19 cellular contexts compared by ENCODE assay signal in the genomic region with DNA sequence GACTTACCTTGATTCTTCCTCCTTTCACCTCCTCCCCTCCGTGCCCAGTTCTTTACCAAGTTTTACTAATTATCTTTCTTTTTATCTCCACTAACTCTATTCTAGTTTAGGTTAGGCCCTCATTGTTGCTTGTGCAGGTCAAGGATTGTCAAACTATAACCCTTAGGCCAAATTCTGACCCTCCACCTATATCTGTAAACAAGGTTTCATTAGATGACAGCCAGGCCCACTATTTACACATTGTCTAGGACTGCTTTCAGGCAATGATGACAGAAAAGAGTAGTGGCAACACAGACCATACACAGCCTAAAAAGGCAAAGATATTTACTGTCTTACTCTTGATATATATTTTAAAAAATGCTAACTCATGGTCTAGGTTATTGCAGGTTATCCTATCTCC.
DNase-seq lines count a peak whose midpoint lies in the region; ATAC-seq, FAIRE-seq and TF ChIP-seq lines count a peak whose summit lies in the region.
"Had no signal": no experiment of that assay in that cellular context is flagged by ENCODE, and none has a peak within 500 bp of the region (broad histone marks: within the 10 kb centered on the region; RNA-seq: fewer than 3 reads in every experiment).

No MANE protein-coding gene starts in this region.

- 0% methylated on average over 1 of the region's 1 CpG for WGBS in HepG2 (ENCODE audit: low lambda C conversion rate)
- WGBS in mesenchymal stem cell = 88% methylated on average over 1 of the region's 1 CpG

- H3K9me3 ChIP-seq in PC-9 (ENCODE audit: insufficient read depth, low read depth) (no peaks in the 10 kb centered on the region), HepG2 (ENCODE audit: low read length) (no peaks in the 10 kb centered on the region), mesenchymal stem cell (ENCODE audit: control insufficient read depth, low read length) (no peaks in the 10 kb centered on the region)
- H3K9me3 ChIP-seq: Caco-2 had no signal

- no peak overlapping the region for H3K14ac ChIP-seq in mesenchymal stem cell (ENCODE audit: low read length in 2 of 2)

- H3F3A ChIP-seq in PC-9 (ENCODE audit: insufficient read depth, low read depth) = peaks cover 20% of the 10 kb centered on the region

- no peak overlapping the region for H4K91ac ChIP-seq in mesenchymal stem cell (ENCODE audit: low read length)

- H3K27ac ChIP-seq in PC-9 = peak overlapping the region; percentile 27
- H3K27ac ChIP-seq in HepG2 (ENCODE audit: extremely low read length, insufficient read depth, low read length) = no peak overlapping the region
- H3K27ac ChIP-seq in mesenchymal stem cell (ENCODE audit: low read length, poor library complexity, severe bottlenecking) = no peak overlapping the region
- H3K27ac ChIP-seq: GM23248 had no signal

- H3K79me1 ChIP-seq in mesenchymal stem cell (replicated peaks; ENCODE audit: low read length, poor library complexity, severe bottlenecking) = no peaks in the 10 kb centered on the region

- no peaks in the 10 kb centered on the region for H3K27me3 ChIP-seq in PC-9 (ENCODE audit: insufficient read depth, low read depth)
- H3K27me3 ChIP-seq in HepG2 (ENCODE audit: control insufficient read depth in 1 of 2, insufficient read depth in 2 of 2, low read length in 2 of 2) = no peaks in the 10 kb centered on the region; a peak in 1 of 5 replicates
- no peaks in the 10 kb centered on the region for H3K27me3 ChIP-seq in mesenchymal stem cell (ENCODE audit: control insufficient read depth in 1 of 2, insufficient read depth in 1 of 2, low read length in 2 of 2)

- no peak for TF ChIP-seq RAD21 in HepG2 (CRISPR knock-in tag; IDR thresholded peaks at IDR 0.05)

- no TSS peak for BruUV-seq in PC-9 (replicated peaks; lab: Mats Ljungman, UMichigan)
- no TSS peak for BruUV-seq in HepG2 (replicated peaks; lab: Mats Ljungman, UMichigan)

- H3K27me3 Mint-ChIP-seq in T-helper 2 cell treated with Interferon-gamma antibody and Interleukin-4, amounts not matched to agents 5 μg/mL and 100 μg/mL, for 36 hours (ENCODE audit: low read depth) = peaks cover 1% of the 10 kb centered on the region
- H3K27me3 Mint-ChIP-seq: CD4-positive, CD25-positive, alpha-beta regulatory T cell had no signal

- H3K79me2 ChIP-seq in PC-9 (ENCODE audit: low read depth) = no peaks in the 10 kb centered on the region
- no peaks in the 10 kb centered on the region for H3K79me2 ChIP-seq in HepG2 (ENCODE audit: insufficient read depth, low read length)

- no peak overlapping the region for H2BK120ac ChIP-seq in mesenchymal stem cell (ENCODE audit: low read depth, low read length)

- H3K9me3 Mint-ChIP-seq in T-helper 2 cell treated with Interferon-gamma antibody and Interleukin-4, amounts not matched to agents 5 μg/mL and 100 μg/mL, for 36 hours = no peaks in the 10 kb centered on the region
- H3K9me3 Mint-ChIP-seq in stimulated activated effector memory CD8-positive, alpha-beta T cell treated with anti-CD3 and anti-CD28 coated beads, Interleukin-12 subunit alpha, Interleukin-12 subunit beta, amount 100 ng/mL, for 72 hours = peaks cover 14% of the 10 kb centered on the region
- peaks cover 0 to 11% of the 10 kb centered on the region in 2 donors for H3K9me3 Mint-ChIP-seq in activated naive CD4-positive, alpha-beta T cell treated with anti-CD3 and anti-CD28 coated beads, Interleukin-2, amount 50 U/mL, for 72 hours

- intact Hi-C loops in PC-9 (cut with micrococcal nuclease; ENCODE audit: unreplicated experiment) (loop anchor here (5.0 kb wide), 1 partner anchor 366 kb away; no protein-coding TSS in a partner anchor), HepG2 (cut with micrococcal nuclease; ENCODE audit: unreplicated experiment) (loop anchor here (5.0 kb wide), 3 partner anchors 134 to 404 kb away; no protein-coding TSS in a partner anchor)

- peaks cover 54% of the 10 kb centered on the region for H3K4me1 ChIP-seq in PC-9 (replicated peaks; ENCODE audit: insufficient read depth)
- peaks cover 33% of the 10 kb centered on the region for H3K4me1 ChIP-seq in HepG2 (ENCODE audit: insufficient read depth, low read length)
- no peaks in the 10 kb centered on the region for H3K4me1 ChIP-seq in mesenchymal stem cell (ENCODE audit: control insufficient read depth, insufficient read depth, low read depth, low read length)
- H3K4me1 ChIP-seq: Caco-2 had no signal

- in situ Hi-C loops in HepG2 (cut with HindIII; ENCODE audit: extremely low pct_ligation_motif_present, low pct_unique_long_range_greater_than_20kb) = loop anchor here (5.0 to 25.0 kb wide), 2 partner anchors 356 to 534 kb away; no protein-coding TSS in a partner anchor

- POLR2A ChIA-PET in PC-9 (lab: Charles Lee; ENCODE audit: unreplicated experiment) = no interaction called here
- POLR2A ChIA-PET in HepG2 (lab: Yijun Ruan, JAX) = no interaction called here

- H3K4me3 Mint-ChIP-seq in T-helper 2 cell treated with Interferon-gamma antibody and Interleukin-4, amounts not matched to agents 5 μg/mL and 100 μg/mL, for 36 hours = no peak overlapping the region
- H3K4me3 Mint-ChIP-seq in stimulated activated effector memory CD8-positive, alpha-beta T cell treated with anti-CD3 and anti-CD28 coated beads, Interleukin-12 subunit alpha, Interleukin-12 subunit beta, amount 100 ng/mL, for 72 hours = no peak overlapping the region
- H3K4me3 Mint-ChIP-seq: CD4-positive, CD25-positive, alpha-beta regulatory T cell; CD8-positive, alpha-beta T cell had no signal

- H3K36me3 Mint-ChIP-seq in T-helper 2 cell treated with Interferon-gamma antibody and Interleukin-4, amounts not matched to agents 5 μg/mL and 100 μg/mL, for 36 hours (ENCODE audit: low read depth) = no peaks in the 10 kb centered on the region
- no peaks in the 10 kb centered on the region for H3K36me3 Mint-ChIP-seq in stimulated activated effector memory CD8-positive, alpha-beta T cell treated with anti-CD3 and anti-CD28 coated beads, Interleukin-12 subunit alpha, Interleukin-12 subunit beta, amount 100 ng/mL, for 72 hours
- no peaks in the 10 kb centered on the region for H3K36me3 Mint-ChIP-seq in activated naive CD4-positive, alpha-beta T cell treated with anti-CD3 and anti-CD28 coated beads, Interleukin-2, amount 50 U/mL, for 72 hours
- H3K36me3 Mint-ChIP-seq: CD4-positive, CD25-positive, alpha-beta regulatory T cell; CD8-positive, alpha-beta T cell had no signal

- no peak overlapping the region for H2BK15ac ChIP-seq in mesenchymal stem cell (ENCODE audit: low read depth, poor library complexity, severe bottlenecking)

- H2AFZ ChIP-seq in PC-9 = no peak overlapping the region
- no peak overlapping the region for H2AFZ ChIP-seq in HepG2 (ENCODE audit: low read length)
- H2AFZ ChIP-seq in mesenchymal stem cell (ENCODE audit: low read depth, low read length) = no peak overlapping the region
- H2AFZ ChIP-seq: GM23248 had no signal

- H3K4me2 ChIP-seq in PC-9 (peak overlapping the region; percentile 15), HepG2 (ENCODE audit: low read depth, low read length) (no peak overlapping the region), mesenchymal stem cell (ENCODE audit: low read length, poor library complexity, severe bottlenecking) (no peak overlapping the region)

- H3K36me3 ChIP-seq in PC-9 (ENCODE audit: low read depth) (no peaks in the 10 kb centered on the region), HepG2 (replicated peaks in 1 of 2; ENCODE audit: control insufficient read depth in 1 of 2, insufficient read depth in 2 of 2, low read length in 2 of 2) (no peaks in the 10 kb centered on the region), mesenchymal stem cell (ENCODE audit: control insufficient read depth in 1 of 2, insufficient read depth in 2 of 2, low read depth in 1 of 2, low read length in 2 of 2) (no peaks in the 10 kb centered on the region)

- no peak overlapping the region for H2BK5ac ChIP-seq in mesenchymal stem cell (ENCODE audit: low read depth, low read length, poor library complexity, severe bottlenecking)

- H3K4me1 Mint-ChIP-seq in T-helper 2 cell treated with Interferon-gamma antibody and Interleukin-4, amounts not matched to agents 5 μg/mL and 100 μg/mL, for 36 hours (ENCODE audit: low read depth) = peaks cover 2% of the 10 kb centered on the region
- H3K4me1 Mint-ChIP-seq in stimulated activated effector memory CD8-positive, alpha-beta T cell treated with anti-CD3 and anti-CD28 coated beads, Interleukin-12 subunit alpha, Interleukin-12 subunit beta, amount 100 ng/mL, for 72 hours = no peaks in the 10 kb centered on the region
- H3K4me1 Mint-ChIP-seq: CD4-positive, CD25-positive, alpha-beta regulatory T cell had no signal

- no peak for FAIRE-seq in HepG2 (lab: Jason Lieb, UNC)
- FAIRE-seq: G401.6, GM12892, H1 had no signal

- H3K9me2 ChIP-seq in PC-9 (ENCODE audit: insufficient read depth) = no peaks in the 10 kb centered on the region

- H3K9ac ChIP-seq in HepG2 (ENCODE audit: insufficient read depth, low read depth, low read length) (no peak overlapping the region), mesenchymal stem cell (ENCODE audit: low read length) (no peak overlapping the region)
- H3K9ac ChIP-seq: GM23248 had no signal

- DNase-seq in PC-9 (no peak), HepG2 (ENCODE audit: low spot score) (peak; percentile 10), mesenchymal stem cell (no peak)
- no peak for DNase-seq in T-helper 2 cell treated with Interferon-gamma antibody and Interleukin-4, amounts not matched to agents 5 μg/mL and 100 μg/mL, for 36 hours (ENCODE audit: low spot score)
- DNase-seq in stimulated activated effector memory CD8-positive, alpha-beta T cell treated with anti-CD3 and anti-CD28 coated beads, Interleukin-12 subunit alpha, Interleukin-12 subunit beta, amount 100 ng/mL, for 72 hours (ENCODE audit: low spot score in 2 of 2) = no peak
- DNase-seq in activated naive CD4-positive, alpha-beta T cell treated with anti-CD3 and anti-CD28 coated beads, Interleukin-2, amount 50 U/mL, for 72 hours (ENCODE audit: low spot score in 2 of 2) = no peak
- DNase-seq: 8988T; C1 segment of cervical spinal cord; Caco-2; CD4-positive, CD25-positive, alpha-beta regulatory T cell; CD8-positive, alpha-beta T cell; DMS153; DND-41; GM23248; H7 had no signal

- H3K18ac ChIP-seq in mesenchymal stem cell (ENCODE audit: low read depth in 1 of 2, low read length in 2 of 2) = no peak overlapping the region

- H3K4me3 ChIP-seq in PC-9 = no peak overlapping the region
- H3K4me3 ChIP-seq in HepG2 (replicated peaks in 1 of 3; ENCODE audit: insufficient read depth in 1 of 3, low read depth in 2 of 3, low read length in 3 of 3) = no peak overlapping the region
- no peak overlapping the region for H3K4me3 ChIP-seq in mesenchymal stem cell (ENCODE audit: insufficient read depth in 1 of 2, low read depth in 1 of 2, low read length in 2 of 2)
- H3K4me3 ChIP-seq: GM23248 had no signal

- no peak overlapping the region for H4K8ac ChIP-seq in mesenchymal stem cell (ENCODE audit: low read length)

- H4K20me1 ChIP-seq in PC-9 (ENCODE audit: insufficient read depth) (no peaks in the 10 kb centered on the region), HepG2 (ENCODE audit: insufficient read depth, low read length) (no peaks in the 10 kb centered on the region)

- TF ChIP-seq POLR2A in HepG2 (IDR thresholded peaks at IDR 0.05; ENCODE audit: insufficient read depth in 1 of 2, low read depth in 2 of 2, low read length in 2 of 2) = no peak

- peak overlapping the region; percentile 65 for H2AK5ac ChIP-seq in mesenchymal stem cell (ENCODE audit: low read length, severe bottlenecking)

- H2BK12ac ChIP-seq in mesenchymal stem cell (ENCODE audit: low read length in 2 of 2) = no peak overlapping the region

- H3K23ac ChIP-seq in mesenchymal stem cell (ENCODE audit: low read length in 2 of 2) = no peak overlapping the region

- no peak overlapping the region for H3K27ac Mint-ChIP-seq in T-helper 2 cell treated with Interferon-gamma antibody and Interleukin-4, amounts not matched to agents 5 μg/mL and 100 μg/mL, for 36 hours
- no peak overlapping the region for H3K27ac Mint-ChIP-seq in stimulated activated effector memory CD8-positive, alpha-beta T cell treated with anti-CD3 and anti-CD28 coated beads, Interleukin-12 subunit alpha, Interleukin-12 subunit beta, amount 100 ng/mL, for 72 hours
- no peak overlapping the region for H3K27ac Mint-ChIP-seq in activated naive CD4-positive, alpha-beta T cell treated with anti-CD3 and anti-CD28 coated beads, Interleukin-2, amount 50 U/mL, for 72 hours
- H3K27ac Mint-ChIP-seq: CD4-positive, CD25-positive, alpha-beta regulatory T cell; CD8-positive, alpha-beta T cell had no signal

- CTCF ChIA-PET in PC-9 (lab: Charles Lee) = no interaction called here
- CTCF ChIA-PET in HepG2 (lab: Yijun Ruan, JAX; ENCODE audit: low intra/inter-chr PET ratio, low total read pairs) = no interaction called here

- peak in 1 of 2 experiments; percentile 10; a peak in 1 of 4 replicates for TF ChIP-seq EP300 in HepG2 (IDR thresholded peaks at IDR 0.05; ENCODE audit: low read depth in 2 of 2, low read length in 2 of 2)
- no peak for TF ChIP-seq EP300 in HepG2 (CRISPR knock-in tag; IDR thresholded peaks at IDR 0.05; ENCODE audit: borderline replicate concordance)

- ATAC-seq in HepG2 (peak; percentile 63), GM21717 (IDR thresholded peaks at IDR 0.05; ENCODE audit: unreplicated experiment) (no peak)
- no peak for ATAC-seq in stimulated activated effector memory CD8-positive, alpha-beta T cell treated with anti-CD3 and anti-CD28 coated beads, Interleukin-12 subunit alpha, Interleukin-12 subunit beta, amount 100 ng/mL, for 72 hours
- ATAC-seq in activated naive CD4-positive, alpha-beta T cell treated with anti-CD3 and anti-CD28 coated beads, Interleukin-2, amount 50 U/mL, for 72 hours = no peak
- ATAC-seq: CD8-positive, alpha-beta T cell had no signal

- no peak overlapping the region for H3K4ac ChIP-seq in mesenchymal stem cell (ENCODE audit: low read depth in 1 of 2, low read length in 2 of 2)

- TF ChIP-seq CTCF in PC-9 (conservative IDR thresholded peaks at IDR 0.05) (no peak), HepG2 (CRISPR knock-in tag; IDR thresholded peaks at IDR 0.05) (no peak)
